ENCODE assay signal across 8 cellular contexts in the genomic region with DNA sequence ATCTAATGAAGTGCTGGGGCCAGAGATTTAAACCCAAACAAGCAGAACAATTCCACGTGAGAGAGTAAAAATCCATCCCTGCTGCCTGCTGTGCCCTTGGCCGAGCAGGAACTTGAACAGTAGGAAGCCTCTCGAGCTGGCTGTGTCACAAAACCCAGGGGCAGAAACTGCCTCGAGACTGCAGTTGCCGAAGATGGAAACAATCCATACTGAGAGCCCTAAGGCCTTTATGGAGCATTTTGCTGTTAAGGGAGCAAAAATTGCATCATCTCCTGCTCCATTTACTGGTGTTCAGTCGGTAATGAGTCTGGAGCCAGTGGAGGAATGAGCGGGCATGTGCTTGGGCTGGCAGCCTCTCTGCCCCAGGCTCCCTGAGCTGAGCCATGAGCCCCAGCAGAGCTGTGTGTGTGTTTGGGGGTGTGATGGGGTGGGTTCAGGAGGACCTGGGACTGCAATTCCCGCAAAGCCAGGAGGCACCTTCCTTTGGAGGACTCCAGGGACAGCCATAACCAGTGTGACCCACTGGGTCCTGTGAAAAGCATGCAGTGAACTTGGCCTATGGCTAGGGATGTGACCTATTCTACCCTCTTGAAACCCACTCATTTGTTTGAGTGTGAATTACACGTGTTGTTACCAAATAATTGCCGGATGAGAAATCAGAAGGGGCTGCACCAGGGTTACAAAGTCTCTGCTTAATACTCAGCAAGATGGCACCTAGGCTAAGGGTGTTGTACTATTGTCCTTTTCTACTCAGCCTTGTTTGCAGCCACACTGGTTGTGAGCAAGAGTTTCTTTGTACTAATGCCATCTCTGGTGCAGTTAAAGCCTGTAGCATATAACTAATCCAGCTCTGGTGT. TPM values are rescaled to one million over a fixed set of nuclear protein-coding genes. Genes with fewer than 3 reads are reported as not detected.
DNase-seq lines count a peak whose midpoint lies in the region; ATAC-seq lines count a peak whose summit lies in the region.

No MANE protein-coding gene starts in this region.

- POLR2A ChIA-PET in activated naive CD8-positive, alpha-beta T cell treated with anti-CD3 and anti-CD28 coated beads, Interleukin-2, amount 10 ng/mL, durations not matched to agents 7 days and 5 days (lab: Charles Lee): interaction anchor here (1.0 kb wide), 1 partner anchor 490 kb away, joined by 5 read pairs; a partner anchor contains a TSS

- DNase-seq in EL (peak; percentile 23), NCI-H146 treated with DMSO at 0.1 percent for 48 hours (lab: John Stamatoyannopoulos, UW; ENCODE audit: unreplicated experiment) (peak; percentile 5), naive B cell (no peak), AG20443 (ENCODE audit: low spot score) (no peak)
- DNase-seq in activated naive CD8-positive, alpha-beta T cell treated with anti-CD3 and anti-CD28 coated beads, Interleukin-2, amount 10 ng/mL, durations not matched to agents 7 days and 5 days: no peak

- peak; percentile 24 for ATAC-seq in activated naive CD8-positive, alpha-beta T cell treated with anti-CD3 and anti-CD28 coated beads, Interleukin-2, amount 10 ng/mL, durations not matched to agents 7 days and 5 days (ENCODE audit: low read depth)
- ATAC-seq in naive B cell (ENCODE audit: low read depth in 2 of 2) (no peak), HG03025 (IDR thresholded peaks at IDR 0.05; ENCODE audit: low FRiP score, unreplicated experiment) (no peak), HG03097 (IDR thresholded peaks at IDR 0.05; ENCODE audit: low FRiP score, unreplicated experiment) (no peak), GM19324 (IDR thresholded peaks at IDR 0.05; ENCODE audit: low FRiP score, unreplicated experiment) (no peak)

- H3K27ac Mint-ChIP-seq in activated naive CD8-positive, alpha-beta T cell treated with anti-CD3 and anti-CD28 coated beads, Interleukin-2, amount 10 ng/mL, durations not matched to agents 7 days and 5 days: peak overlapping the region; percentile 55
- peak overlapping the region in 3 of 6 donors; percentile 42 to 58 (median 58) for H3K27ac Mint-ChIP-seq in naive B cell

- H3K4me1 Mint-ChIP-seq in activated naive CD8-positive, alpha-beta T cell treated with anti-CD3 and anti-CD28 coated beads, Interleukin-2, amount 10 ng/mL, durations not matched to agents 7 days and 5 days: peaks cover 30% of the 10 kb centered on the region
- peaks cover 54 to 66% (median 60%) of the 10 kb centered on the region in 3 donors for H3K4me1 Mint-ChIP-seq in naive B cell

- H3K4me3 Mint-ChIP-seq in activated naive CD8-positive, alpha-beta T cell treated with anti-CD3 and anti-CD28 coated beads, Interleukin-2, amount 10 ng/mL, durations not matched to agents 7 days and 5 days: peak overlapping the region; percentile 66
- peak overlapping the region in 5 of 8 donors; percentile 63 to 82 (median 75) for H3K4me3 Mint-ChIP-seq in naive B cell

- H3K36me3 Mint-ChIP-seq in activated naive CD8-positive, alpha-beta T cell treated with anti-CD3 and anti-CD28 coated beads, Interleukin-2, amount 10 ng/mL, durations not matched to agents 7 days and 5 days: no peaks in the 10 kb centered on the region
- peaks cover 1 to 3% of the 10 kb centered on the region in 2 donors for H3K36me3 Mint-ChIP-seq in naive B cell

- H3K27me3 Mint-ChIP-seq in activated naive CD8-positive, alpha-beta T cell treated with anti-CD3 and anti-CD28 coated beads, Interleukin-2, amount 10 ng/mL, durations not matched to agents 7 days and 5 days: peaks cover 19% of the 10 kb centered on the region
- no peaks in the 10 kb centered on the region for H3K27me3 Mint-ChIP-seq in naive B cell

- no peaks in the 10 kb centered on the region for H3K9me3 Mint-ChIP-seq in activated naive CD8-positive, alpha-beta T cell treated with anti-CD3 and anti-CD28 coated beads, Interleukin-2, amount 10 ng/mL, durations not matched to agents 7 days and 5 days
- H3K9me3 Mint-ChIP-seq in naive B cell: no peaks in the 10 kb centered on the region

RNA-seq across cellular contexts. Expression of a gene that starts 58.4 kb away (rescaled TPM):
- 1 to 10 TPM; 5.1 to 6.7 TPM for total RNA-seq in activated naive CD8-positive, alpha-beta T cell treated with anti-CD3 and anti-CD28 coated beads, Interleukin-2, amount 10 ng/mL, durations not matched to agents 7 days and 5 days
- polyA plus RNA-seq in naive B cell (ENCODE audit: low read depth in 6 of 6): 10 to 100 TPM in 4 of 6 donors, 1 to 10 TPM in 2; 7.0 to 23.9 (median 15.0) TPM

Comparison
In these comparisons a context has a peak if more than half of its experiments do, and no peak if none do; other contexts are left out.
1. DNase-seq: peak in EL (single experiment) and NCI-H146 treated with DMSO at 0.1 percent for 48 hours (single experiment); none in activated naive CD8-positive, alpha-beta T cell treated with anti-CD3 and anti-CD28 coated beads, Interleukin-2, amount 10 ng/mL, durations not matched to agents 7 days and 5 days (single experiment), naive B cell (single experiment) and AG20443 (single experiment).